In the genomic region with DNA sequence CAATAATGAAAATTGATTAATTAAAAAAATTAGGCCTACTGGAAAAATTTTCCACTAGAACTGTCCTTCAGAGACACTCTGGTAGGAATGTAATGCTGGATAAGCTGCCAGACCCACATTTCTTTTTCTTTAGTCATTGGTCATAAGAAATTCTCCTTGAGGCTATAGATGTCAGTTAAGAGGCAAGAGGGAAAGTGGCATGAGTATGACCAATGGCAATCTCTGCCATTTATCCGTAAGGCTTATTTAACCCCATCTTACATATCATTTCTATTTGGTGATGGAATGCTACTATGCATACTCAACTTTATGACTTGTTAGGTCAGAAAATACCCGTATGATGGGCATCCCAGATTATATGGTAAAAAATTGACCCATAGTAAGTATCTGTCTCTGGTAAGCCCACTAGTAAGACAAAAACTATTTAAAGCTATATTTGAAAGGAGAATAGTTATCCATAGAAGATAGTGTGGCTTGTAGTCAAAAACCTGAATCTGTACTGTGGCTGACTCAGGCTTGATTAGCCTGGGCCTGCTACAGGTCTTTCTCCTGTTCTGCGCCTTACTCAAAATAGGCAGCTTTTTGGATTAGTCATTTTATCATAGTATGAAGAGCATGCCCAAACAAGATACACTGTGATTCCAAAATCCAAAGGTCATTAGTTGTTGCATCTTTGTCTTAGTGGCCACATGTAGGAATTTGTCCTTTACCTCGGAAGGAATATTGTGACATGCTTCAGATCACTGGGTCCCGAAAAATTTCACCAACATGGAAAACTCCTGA, we compare ENCODE assay signal across 16 cellular contexts.
DNase-seq lines count a peak whose midpoint lies in the region; ATAC-seq, FAIRE-seq and TF ChIP-seq lines count a peak whose summit lies in the region.
"Had no signal": no experiment of that assay in that cellular context is flagged by ENCODE, and none has a peak within 500 bp of the region (broad histone marks: within the 10 kb centered on the region; RNA-seq: fewer than 3 reads in every experiment).

No MANE protein-coding gene starts in this region.

- DNase-seq in ELR (ENCODE audit: low read depth) (peak; percentile 87), PC-3 (peak; percentile 63), fibroblast of mammary gland (ENCODE audit: low read depth) (peak; percentile 48), trophoblast cell (peak; percentile 53 to 82), HEK293T (ENCODE audit: extremely low spot score) (no peak), MV-4-11 (lab: John Stamatoyannopoulos, UW) (no peak), RKO (ENCODE audit: low spot score) (no peak), kidney (no peak)
- DNase-seq: activated CD4-positive, alpha-beta T cell treated with anti-CD3 and anti-CD28 coated beads, Interleukin-2, amount 50 U/mL, for 4 hours; amniotic stem cell; NCI-H2081 treated with DMSO at 0.1 percent for 48 hours; NCI-H82; SHP77 had no signal

- H2AK5ac ChIP-seq in trophoblast cell (ENCODE audit: low read length), result no peak overlapping the region

- H3K9me2 ChIP-seq in PC-3 (replicated peaks; ENCODE audit: low read length), result no peaks in the 10 kb centered on the region

- no peak overlapping the region for H3K4ac ChIP-seq in trophoblast cell (ENCODE audit: low read depth, low read length)

- CTCF ChIA-PET in PC-3 (lab: Charles Lee) (no interaction called here), HEK293T (lab: Yijun Ruan, JAX) (no interaction called here)

- H3K9me3 ChIP-seq in PC-3 (ENCODE audit: low read length), result no peaks in the 10 kb centered on the region
- no peaks in the 10 kb centered on the region for H3K9me3 ChIP-seq in trophoblast cell (ENCODE audit: insufficient read depth, low read depth, low read length)
- no peaks in the 10 kb centered on the region for H3K9me3 ChIP-seq in kidney (ENCODE audit: control insufficient read depth in 1 of 2, low read length in 2 of 2)
- H3K9me3 ChIP-seq: BLaER1 had no signal

- POLR2A ChIA-PET in PC-3 (lab: Charles Lee; ENCODE audit: unreplicated experiment), result no interaction called here
- POLR2A ChIA-PET in HEK293T (lab: Yijun Ruan, JAX), result no interaction called here

- H3K27me3 ChIP-seq in PC-3 (ENCODE audit: low read length) (no peaks in the 10 kb centered on the region), trophoblast cell (ENCODE audit: insufficient read depth, low read length) (no peaks in the 10 kb centered on the region)
- H3K27me3 ChIP-seq: BLaER1 had no signal

- no peak overlapping the region for H3K27ac ChIP-seq in PC-3 (ENCODE audit: low read length)
- peak overlapping the region; percentile 85 for H3K27ac ChIP-seq in trophoblast cell (ENCODE audit: low read depth, low read length)
- H3K27ac ChIP-seq in kidney (ENCODE audit: low read depth in 2 of 2, low read length in 2 of 2), result no peak overlapping the region
- H3K27ac ChIP-seq: BLaER1, parathyroid adenoma had no signal

- H3K23ac ChIP-seq in trophoblast cell (ENCODE audit: low read length), result no peak overlapping the region

- H3K4me3 ChIP-seq in PC-3 (ENCODE audit: low read length) (no peak overlapping the region), fibroblast of mammary gland (ENCODE audit: control insufficient read depth, low read depth, low read length) (no peak overlapping the region), trophoblast cell (ENCODE audit: low read depth, low read length) (no peak overlapping the region), kidney (ENCODE audit: low read length in 2 of 2) (no peak overlapping the region)
- H3K4me3 ChIP-seq: BLaER1 had no signal

- H3K79me1 ChIP-seq in trophoblast cell (ENCODE audit: low read length), result peaks cover 5% of the 10 kb centered on the region

- H3K4me2 ChIP-seq in PC-3 (ENCODE audit: low read length), result no peak overlapping the region
- no peak overlapping the region for H3K4me2 ChIP-seq in trophoblast cell (ENCODE audit: low read length)
- H3K4me2 ChIP-seq: BLaER1 had no signal

- no peak overlapping the region for H3K14ac ChIP-seq in trophoblast cell (ENCODE audit: low read length)

- no peak overlapping the region for H4K8ac ChIP-seq in trophoblast cell (ENCODE audit: low read depth, low read length)

- H3K79me2 ChIP-seq in PC-3 (ENCODE audit: low read length), result no peaks in the 10 kb centered on the region
- H3K79me2 ChIP-seq in trophoblast cell (ENCODE audit: control insufficient read depth, insufficient read depth, low read length, poor library complexity), result no peaks in the 10 kb centered on the region
- H3K79me2 ChIP-seq: parathyroid adenoma had no signal

- TF ChIP-seq CTCF in PC-3 (conservative IDR thresholded peaks at IDR 0.05; ENCODE audit: low read depth, low read length) (no peak), fibroblast of mammary gland (conservative IDR thresholded peaks at IDR 0.05; ENCODE audit: control insufficient read depth, insufficient read depth, low read depth, low read length) (no peak), kidney (IDR thresholded peaks at IDR 0.05; ENCODE audit: borderline replicate concordance, extremely low read depth, insufficient read depth) (no peak)

- H4K20me1 ChIP-seq in PC-3 (ENCODE audit: low read length), result no peaks in the 10 kb centered on the region
- H4K20me1 ChIP-seq: BLaER1 had no signal

- no peak overlapping the region for H2BK5ac ChIP-seq in trophoblast cell (ENCODE audit: low read depth, low read length, poor library complexity)

- H3K36me3 ChIP-seq in PC-3 (ENCODE audit: low read depth, low read length) (no peaks in the 10 kb centered on the region), trophoblast cell (ENCODE audit: control insufficient read depth in 1 of 2, insufficient read depth in 2 of 2, low read length in 2 of 2) (peaks cover 0 to 2% of the 10 kb centered on the region in 2 experiments), kidney (ENCODE audit: control insufficient read depth in 1 of 2, insufficient read depth in 2 of 2, low read length in 2 of 2) (no peaks in the 10 kb centered on the region)
- H3K36me3 ChIP-seq: BLaER1 had no signal

- no TSS peak for BruUV-seq in PC-3 (replicated peaks; lab: Mats Ljungman, UMichigan)

- peak overlapping the region; percentile 24 for H2BK120ac ChIP-seq in trophoblast cell (ENCODE audit: insufficient read depth, low read length, poor library complexity)

- FAIRE-seq in kidney (lab: Jason Lieb, UNC), result no peak

- H2AFZ ChIP-seq in PC-3 (ENCODE audit: low read length), result no peak overlapping the region
- no peak overlapping the region for H2AFZ ChIP-seq in trophoblast cell (ENCODE audit: insufficient read depth, low read length, poor library complexity)
- H2AFZ ChIP-seq: parathyroid adenoma had no signal

- H2BK12ac ChIP-seq in trophoblast cell (ENCODE audit: low read length), result no peak overlapping the region

- WGBS in trophoblast cell (ENCODE audit: extremely low coverage, insufficient coverage, insufficient read length), result no CpG with 5 or more reads among the region's 5 CpGs

- intact Hi-C loops in PC-3 (cut with micrococcal nuclease), result no loop called here
- intact Hi-C loops in kidney (cut with DNase I), result no loop called here

- no peak overlapping the region for H4K12ac ChIP-seq in trophoblast cell (ENCODE audit: low read depth, low read length)

- no peaks in the 10 kb centered on the region for H3F3A ChIP-seq in PC-3 (ENCODE audit: low read length, unreplicated experiment)

- H3K9ac ChIP-seq in PC-3 (ENCODE audit: low read length), result no peak overlapping the region
- H3K9ac ChIP-seq in trophoblast cell (ENCODE audit: low read length), result no peak overlapping the region
- no peak overlapping the region for H3K9ac ChIP-seq in kidney (ENCODE audit: low read length in 2 of 2)
- H3K9ac ChIP-seq: BLaER1, parathyroid adenoma had no signal

- H3K4me1 ChIP-seq in PC-3 (ENCODE audit: insufficient read depth, low read length), result no peaks in the 10 kb centered on the region; the same call in 1 of the 2 replicates
- H3K4me1 ChIP-seq in trophoblast cell (ENCODE audit: control insufficient read depth in 1 of 2, insufficient read depth in 2 of 2, low read length in 2 of 2), result peaks cover 3 to 5% of the 10 kb centered on the region in 2 experiments
- H3K4me1 ChIP-seq in kidney (ENCODE audit: control insufficient read depth in 1 of 2, insufficient read depth in 1 of 2, low read depth in 1 of 2, low read length in 2 of 2), result no peaks in the 10 kb centered on the region
- H3K4me1 ChIP-seq: BLaER1, parathyroid adenoma had no signal

- peak overlapping the region; percentile 37 for H4K91ac ChIP-seq in trophoblast cell (ENCODE audit: low read depth, low read length)

- peak; percentile 59 for ATAC-seq in PC-3
- ATAC-seq: activated T-helper 17 cell treated with anti-CD3 and anti-CD28 coated beads, Interleukin-2, amount 50 U/mL, for 72 hours had no signal

- no peak overlapping the region for H3K18ac ChIP-seq in trophoblast cell (ENCODE audit: low read length)

TF ChIP-seq in HEK293T, 16 proteins besides CTCF, POLR2A, EP300 and RAD21:
- TF ChIP-seq CTBP1 (IDR thresholded peaks at IDR 0.05; ENCODE audit: borderline replicate concordance) (no peak), TARDBP (IDR thresholded peaks at IDR 0.05) (no peak), LEF1 (IDR thresholded peaks at IDR 0.05; ENCODE audit: borderline replicate concordance) (no peak), ELF4 (IDR thresholded peaks at IDR 0.05) (no peak), HDGF (IDR thresholded peaks at IDR 0.05; ENCODE audit: borderline replicate concordance) (no peak)

Comparison
In these comparisons a context has a peak if more than half of its experiments do, and no peak if none do; other contexts are left out.
1. DNase-seq: peak in ELR (single experiment), PC-3 (single experiment), fibroblast of mammary gland (single experiment) and trophoblast cell (2 of 2); none in HEK293T (single experiment), MV-4-11 (single experiment), RKO (single experiment) and kidney (single experiment).